ENCODE assay signal across 8 cellular contexts in genomic region chr17:57947369-57947768, GRCh38. TPM values are rescaled to one million over a fixed set of nuclear protein-coding genes. Genes with fewer than 3 reads are reported as not detected.
DNase-seq lines count a peak whose midpoint lies in the region; ATAC-seq and TF ChIP-seq lines count a peak whose summit lies in the region.

No MANE protein-coding gene starts in this region.

- no peaks in the 10 kb centered on the region for H3K36me3 Mint-ChIP-seq in stimulated activated naive CD8-positive, alpha-beta T cell treated with anti-CD3 and anti-CD28 coated beads, Interleukin-15, Interleukin-2, amounts not matched to agents 100 ng/mL and 50 ng/mL, for 24 hours (ENCODE audit: low read depth)
- H3K36me3 Mint-ChIP-seq in chondrocyte (ENCODE audit: low read depth), result no peaks in the 10 kb centered on the region
- H3K36me3 Mint-ChIP-seq in natural killer cell, result no peaks in the 10 kb centered on the region
- no peaks in the 10 kb centered on the region for H3K36me3 Mint-ChIP-seq in endodermal cell (ENCODE audit: low read depth)

- no peak overlapping the region for H3K27ac Mint-ChIP-seq in stimulated activated naive CD8-positive, alpha-beta T cell treated with anti-CD3 and anti-CD28 coated beads, Interleukin-15, Interleukin-2, amounts not matched to agents 100 ng/mL and 50 ng/mL, for 24 hours
- H3K27ac Mint-ChIP-seq in chondrocyte (ENCODE audit: unreplicated experiment), result peak overlapping the region; percentile 80
- peak overlapping the region in 1 of 2 donors; percentile 74 for H3K27ac Mint-ChIP-seq in natural killer cell
- H3K27ac Mint-ChIP-seq in endodermal cell, result no peak overlapping the region

- peaks cover 53% of the 10 kb centered on the region for H3K4me1 Mint-ChIP-seq in stimulated activated naive CD8-positive, alpha-beta T cell treated with anti-CD3 and anti-CD28 coated beads, Interleukin-15, Interleukin-2, amounts not matched to agents 100 ng/mL and 50 ng/mL, for 24 hours (ENCODE audit: low read depth)
- H3K4me1 Mint-ChIP-seq in chondrocyte (ENCODE audit: low read depth), result peaks cover 80% of the 10 kb centered on the region
- H3K4me1 Mint-ChIP-seq in natural killer cell, result peaks cover 33 to 41% of the 10 kb centered on the region in 2 donors
- H3K4me1 Mint-ChIP-seq in endodermal cell, result peaks cover 31% of the 10 kb centered on the region

- WGBS in endodermal cell (ENCODE audit: insufficient coverage in 1 of 2, insufficient read length in 1 of 2), 2 experiments, result 93 to 96% methylated on average over 7 to 9 of the region's 9 CpGs

- in situ Hi-C loops in GM13976 (cut with MboI; ENCODE audit: low sequenced_read_pairs, unreplicated experiment), result no loop called here

- DNase-seq in stimulated activated naive CD8-positive, alpha-beta T cell treated with anti-CD3 and anti-CD28 coated beads, Interleukin-15, Interleukin-2, amounts not matched to agents 100 U/mL and 50 U/mL, for 24 hours, result no peak
- DNase-seq in chondrocyte (ENCODE audit: low spot score) (no peak), natural killer cell (no peak), DMS 273 treated with DMSO at 0.1 percent for 48 hours (lab: John Stamatoyannopoulos, UW) (no peak), GM13976 (ENCODE audit: low spot score) (no peak), endodermal cell (no peak), NCI-H187 (lab: John Stamatoyannopoulos, UW) (no peak)

- H3K27me3 ChIP-seq in endodermal cell (ENCODE audit: control insufficient read depth, insufficient read depth, low read length, poor library complexity, severe bottlenecking), result no peaks in the 10 kb centered on the region

- no peak overlapping the region for H3K9ac ChIP-seq in endodermal cell (ENCODE audit: extremely low read depth, low read length, poor library complexity, severe bottlenecking)

- H3K4me3 ChIP-seq in endodermal cell (ENCODE audit: low read length), result no peak overlapping the region

- no peaks in the 10 kb centered on the region for H3K9me3 ChIP-seq in endodermal cell (ENCODE audit: control insufficient read depth, low read length)

- intact Hi-C loops in natural killer cell (cut with micrococcal nuclease), result loop anchor here (5.0 kb wide), 2 partner anchors 40 to 50 kb away; no protein-coding TSS in a partner anchor

- peaks cover 28% of the 10 kb centered on the region for H3K27me3 Mint-ChIP-seq in stimulated activated naive CD8-positive, alpha-beta T cell treated with anti-CD3 and anti-CD28 coated beads, Interleukin-15, Interleukin-2, amounts not matched to agents 100 ng/mL and 50 ng/mL, for 24 hours
- H3K27me3 Mint-ChIP-seq in chondrocyte (ENCODE audit: low read depth) (no peaks in the 10 kb centered on the region), natural killer cell (ENCODE audit: low read depth in 2 of 2) (peaks cover 17 to 24% of the 10 kb centered on the region in 2 donors), endodermal cell (ENCODE audit: insufficient read depth) (no peaks in the 10 kb centered on the region)

- peak overlapping the region; percentile 70 for H3K4me3 Mint-ChIP-seq in stimulated activated naive CD8-positive, alpha-beta T cell treated with anti-CD3 and anti-CD28 coated beads, Interleukin-15, Interleukin-2, amounts not matched to agents 100 ng/mL and 50 ng/mL, for 24 hours
- peak overlapping the region; percentile 62 for H3K4me3 Mint-ChIP-seq in chondrocyte (ENCODE audit: unreplicated experiment)
- H3K4me3 Mint-ChIP-seq in natural killer cell, result peak overlapping the region; percentile 90
- H3K4me3 Mint-ChIP-seq in endodermal cell, result no peak overlapping the region

- H3K9me3 Mint-ChIP-seq in stimulated activated naive CD8-positive, alpha-beta T cell treated with anti-CD3 and anti-CD28 coated beads, Interleukin-15, Interleukin-2, amounts not matched to agents 100 ng/mL and 50 ng/mL, for 24 hours, result no peaks in the 10 kb centered on the region
- H3K9me3 Mint-ChIP-seq in chondrocyte (ENCODE audit: low read depth), result no peaks in the 10 kb centered on the region
- no peaks in the 10 kb centered on the region for H3K9me3 Mint-ChIP-seq in natural killer cell
- H3K9me3 Mint-ChIP-seq in endodermal cell, result no peaks in the 10 kb centered on the region

- no peak overlapping the region for H3K27ac ChIP-seq in endodermal cell (ENCODE audit: low read depth, low read length)

- H3K36me3 ChIP-seq in endodermal cell (ENCODE audit: control insufficient read depth, insufficient read depth, low read length), result no peaks in the 10 kb centered on the region

- ATAC-seq in stimulated activated naive CD8-positive, alpha-beta T cell treated with anti-CD3 and anti-CD28 coated beads, Interleukin-15, Interleukin-2, amounts not matched to agents 100 U/mL and 50 U/mL, for 24 hours, result no peak
- ATAC-seq in natural killer cell, result no peak

- TF ChIP-seq CTCF in chondrocyte (IDR thresholded peaks at IDR 0.05) (no peak), natural killer cell (IDR thresholded peaks at IDR 0.05) (no peak), GM13976 (IDR thresholded peaks at IDR 0.05; ENCODE audit: borderline replicate concordance, control extremely low read depth, extremely low read depth, insufficient read depth, missing control alignments) (no peak), endodermal cell (conservative IDR thresholded peaks at IDR 0.05) (no peak)

- peaks cover 13% of the 10 kb centered on the region for H3K4me1 ChIP-seq in endodermal cell (ENCODE audit: control insufficient read depth, insufficient read depth, low read length)

RNA-seq across cellular contexts. Expression of gene CUEDC1, which starts 7.8 kb away (rescaled TPM):
- 32.9 to 47.7 TPM (median 41.9 TPM) in 3 replicates for total RNA-seq in chondrocyte
- total RNA-seq in natural killer cell, result 1 to 10 TPM; 1.5 to 3.7 (median 2.6) TPM
- 10 to 100 TPM; 11.0 to 18.7 TPM for total RNA-seq in endodermal cell
- polyA plus RNA-seq in endodermal cell (2013, experiment 1 of 2), result 43.5 TPM
- polyA plus RNA-seq in endodermal cell (2013, experiment 2 of 2), result 39.6 TPM

RNA-seq across cellular contexts. Expression of gene VEZF1, which starts 40.7 kb away (rescaled TPM):
- total RNA-seq in chondrocyte, result 26.6 to 43.6 TPM (median 39.6 TPM) in 3 replicates
- total RNA-seq in natural killer cell, result 10 to 100 TPM; 49.8 to 64.6 (median 63.4) TPM
- total RNA-seq in endodermal cell, result 10 to 100 TPM; 50.3 to 59.3 TPM
- 143 TPM for polyA plus RNA-seq in endodermal cell (2013, experiment 1 of 2)
- 140 TPM for polyA plus RNA-seq in endodermal cell (2013, experiment 2 of 2)

RNA-seq across cellular contexts. Expression of gene SRSF1, which starts 59.7 kb away (rescaled TPM):
- total RNA-seq in chondrocyte (115 to 161 TPM (median 119 TPM) in 3 replicates), natural killer cell (100 to 1,000 TPM; 125 to 157 (median 137) TPM), endodermal cell (100 to 1,000 TPM; 339 to 361 TPM)
- 250 TPM for polyA plus RNA-seq in endodermal cell (2013, experiment 1 of 2)
- 209 TPM for polyA plus RNA-seq in endodermal cell (2013, experiment 2 of 2)
